ENCODE assay signal across 13 cellular contexts in the genomic region with DNA sequence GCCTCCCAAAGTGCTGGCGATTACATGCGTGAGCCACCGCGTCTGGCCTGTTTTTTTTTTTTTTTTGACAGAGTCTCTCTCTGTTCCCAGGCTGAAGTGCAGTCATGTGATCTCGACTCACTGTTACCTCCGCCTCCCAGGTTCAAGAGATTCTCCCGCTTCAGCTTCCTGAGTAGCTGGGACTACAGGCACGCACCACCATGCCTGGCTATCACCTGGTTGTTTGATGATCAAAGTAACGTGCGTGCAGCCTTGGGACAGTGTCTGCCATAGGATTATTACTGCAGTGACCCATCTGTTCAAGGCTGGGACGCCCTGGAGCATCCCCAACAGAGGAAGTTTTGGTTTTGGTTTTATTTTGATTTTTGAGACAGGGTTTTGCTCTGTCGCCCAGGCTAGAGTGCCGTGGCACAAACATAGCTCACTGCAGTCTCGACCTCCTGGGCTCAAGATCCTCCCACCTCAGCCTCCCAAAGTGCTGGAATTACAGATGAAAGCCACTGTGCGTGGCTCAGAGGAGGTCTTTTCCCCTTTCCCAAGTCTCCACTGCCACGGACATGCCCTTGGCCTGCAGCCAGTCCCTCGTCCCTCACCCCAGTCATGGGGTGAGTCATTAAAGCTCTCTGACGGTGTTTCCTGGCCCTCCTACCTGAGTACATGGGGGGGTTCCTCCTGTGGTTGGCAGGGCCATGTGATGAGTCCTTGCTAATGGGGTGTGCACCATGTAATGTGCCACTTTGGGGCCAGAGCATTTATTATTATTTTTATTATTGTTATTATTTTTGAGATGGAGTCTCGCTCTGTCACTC.
DNase-seq lines count a peak whose midpoint lies in the region; FAIRE-seq and TF ChIP-seq lines count a peak whose summit lies in the region.
"Had no signal": no experiment of that assay in that cellular context is flagged by ENCODE, and none has a peak within 500 bp of the region (broad histone marks: within the 10 kb centered on the region; RNA-seq: fewer than 3 reads in every experiment).

No MANE protein-coding gene starts in this region.

- no peak overlapping the region for H4K91ac ChIP-seq in neuronal stem cell (ENCODE audit: low read depth, low read length, poor library complexity)

- peak overlapping the region; percentile 67 for H3K4me2 ChIP-seq in OCI-LY3 (ENCODE audit: low read length)
- peak overlapping the region; percentile 14 for H3K4me2 ChIP-seq in neuronal stem cell (ENCODE audit: insufficient read depth, low read length, poor library complexity, severe bottlenecking)

- peaks cover 18% of the 10 kb centered on the region for H3K4me1 Mint-ChIP-seq in activated T-helper 1 cell treated with anti-CD3 and anti-CD28 coated beads, Interleukin-12 subunit alpha, Interleukin-12 subunit beta, Interleukin-2, Interleukin-4 antibody, amounts not matched to agents 30 ng/mL and 10 ng/mL and 1 ng/mL, durations not matched to agents 14 hours and 24 hours and 36 hours (ENCODE audit: low read depth)

- no peaks in the 10 kb centered on the region for H3K9me3 ChIP-seq in OCI-LY3 (ENCODE audit: insufficient read depth, low read length)
- H3K9me3 ChIP-seq in neuronal stem cell (replicated peaks in 1 of 2; ENCODE audit: control insufficient read depth in 2 of 2, insufficient read depth in 1 of 2, low read depth in 1 of 2, low read length in 2 of 2) = peaks cover 0 to 2% of the 10 kb centered on the region in 2 donors
- H3K9me3 ChIP-seq in esophagus muscularis mucosa = peaks cover 0 to 7% (median 3%) of the 10 kb centered on the region in 4 donors
- H3K9me3 ChIP-seq: adrenal gland, testis had no signal

- H3K36me3 Mint-ChIP-seq in activated T-helper 1 cell treated with anti-CD3 and anti-CD28 coated beads, Interleukin-12 subunit alpha, Interleukin-12 subunit beta, Interleukin-2, Interleukin-4 antibody, amounts not matched to agents 30 ng/mL and 10 ng/mL and 1 ng/mL, durations not matched to agents 14 hours and 24 hours and 36 hours (ENCODE audit: low read depth) = no peaks in the 10 kb centered on the region

- peak overlapping the region; percentile 71 for H3K4me3 Mint-ChIP-seq in activated T-helper 1 cell treated with anti-CD3 and anti-CD28 coated beads, Interleukin-12 subunit alpha, Interleukin-12 subunit beta, Interleukin-2, Interleukin-4 antibody, amounts not matched to agents 30 ng/mL and 10 ng/mL and 1 ng/mL, durations not matched to agents 14 hours and 24 hours and 36 hours

- no peak overlapping the region for H4K8ac ChIP-seq in neuronal stem cell (ENCODE audit: low read depth, low read length)

- H3K9ac ChIP-seq in OCI-LY3 (ENCODE audit: low read length) (peak overlapping the region; percentile 12; the same call in 1 of the 2 replicates), neuronal stem cell (ENCODE audit: low read depth, low read length, poor library complexity) (peak overlapping the region; percentile 16)

- H3K27me3 Mint-ChIP-seq in activated T-helper 1 cell treated with anti-CD3 and anti-CD28 coated beads, Interleukin-12 subunit alpha, Interleukin-12 subunit beta, Interleukin-2, Interleukin-4 antibody, amounts not matched to agents 30 ng/mL and 10 ng/mL and 1 ng/mL, durations not matched to agents 14 hours and 24 hours and 36 hours (ENCODE audit: insufficient read depth) = no peaks in the 10 kb centered on the region

- TF ChIP-seq POLR2A in esophagus muscularis mucosa (IDR thresholded peaks at IDR 0.05; ENCODE audit: low read depth) = no peak

- no peak overlapping the region for H3K14ac ChIP-seq in neuronal stem cell (ENCODE audit: low read length)

- no CpG with 5 or more reads among the region's 19 CpGs for WGBS in neuronal stem cell (ENCODE audit: extremely low coverage in 2 of 2, insufficient read length in 2 of 2, insufficient replicate concordance in 1 of 2), 2 donors
- WGBS in esophagus muscularis mucosa = 72% methylated on average over 19 of the region's 19 CpGs

- peaks cover 1% of the 10 kb centered on the region for H3K79me1 ChIP-seq in neuronal stem cell (ENCODE audit: low read depth, low read length)

- H2BK120ac ChIP-seq in neuronal stem cell (ENCODE audit: low read depth, low read length) = no peak overlapping the region

- in situ Hi-C loops in GM13977 (cut with MboI; ENCODE audit: low pct_unique_long_range_greater_than_20kb, low sequenced_read_pairs, unreplicated experiment) = no loop called here

- no peak overlapping the region for H2AK5ac ChIP-seq in neuronal stem cell (ENCODE audit: low read depth, low read length)

- no peak overlapping the region for H3K18ac ChIP-seq in neuronal stem cell (ENCODE audit: low read length)

- no peak overlapping the region for H3K4ac ChIP-seq in neuronal stem cell (ENCODE audit: low read length)

- peak overlapping the region; percentile 54 for H3K4me3 ChIP-seq in OCI-LY3 (ENCODE audit: low read length)
- H3K4me3 ChIP-seq in neuronal stem cell (ENCODE audit: low read length in 2 of 2) = no peak overlapping the region
- no peak overlapping the region for H3K4me3 ChIP-seq in esophagus muscularis mucosa
- H3K4me3 ChIP-seq: adrenal gland, skin epidermis, testis had no signal

- no peak overlapping the region for H2BK5ac ChIP-seq in neuronal stem cell (ENCODE audit: low read length)

- H3K4me1 ChIP-seq in OCI-LY3 (ENCODE audit: low read length) (peaks cover 15% of the 10 kb centered on the region), neuronal stem cell (ENCODE audit: control insufficient read depth in 2 of 2, insufficient read depth in 1 of 2, low read depth in 1 of 2, low read length in 2 of 2) (peaks cover 4 to 9% of the 10 kb centered on the region in 2 donors), esophagus muscularis mucosa (no peaks in the 10 kb centered on the region)
- H3K4me1 ChIP-seq: adrenal gland, testis had no signal

- no peak for DNase-seq in GM18507 (ENCODE audit: extremely low spot score, insufficient read length, low read depth)
- DNase-seq in activated T-helper 1 cell treated with anti-CD3 and anti-CD28 coated beads, Interleukin-12 subunit alpha, Interleukin-12 subunit beta, Interleukin-2, Interleukin-4 antibody, amounts not matched to agents 30 ng/mL and 10 ng/mL and 1 ng/mL, durations not matched to agents 14 hours and 24 hours and 36 hours (ENCODE audit: low spot score) = no peak
- no peak for DNase-seq in neuronal stem cell (ENCODE audit: low spot score)
- DNase-seq in GM13977 (ENCODE audit: low spot score) = no peak
- no peak for DNase-seq in frontal cortex (ENCODE audit: low spot score in 2 of 2)
- DNase-seq in COLO829 (ENCODE audit: low spot score) = no peak
- no peak for DNase-seq in esophagus muscularis mucosa (ENCODE audit: extremely low spot score)
- DNase-seq: mesendoderm, NCI-H1930, testis had no signal

- H3K9me3 Mint-ChIP-seq in activated T-helper 1 cell treated with anti-CD3 and anti-CD28 coated beads, Interleukin-12 subunit alpha, Interleukin-12 subunit beta, Interleukin-2, Interleukin-4 antibody, amounts not matched to agents 30 ng/mL and 10 ng/mL and 1 ng/mL, durations not matched to agents 14 hours and 24 hours and 36 hours = no peaks in the 10 kb centered on the region

- H3K27me3 ChIP-seq in OCI-LY3 (ENCODE audit: low read depth, low read length) = peaks cover 21% of the 10 kb centered on the region
- H3K27me3 ChIP-seq in neuronal stem cell (ENCODE audit: control insufficient read depth in 3 of 3, insufficient read depth in 3 of 3, low read depth in 1 of 3, low read length in 3 of 3) = no peaks in the 10 kb centered on the region
- H3K27me3 ChIP-seq in esophagus muscularis mucosa = no peaks in the 10 kb centered on the region
- H3K27me3 ChIP-seq: adrenal gland, testis had no signal

- H4K20me1 ChIP-seq in OCI-LY3 (ENCODE audit: insufficient read depth, low read length) = no peaks in the 10 kb centered on the region

- intact Hi-C loops in activated T-helper 1 cell treated with anti-CD3 and anti-CD28 coated beads, Interleukin-12 subunit alpha, Interleukin-12 subunit beta, Interleukin-2, Interleukin-4 antibody, amounts not matched to agents 30 ng/mL and 10 ng/mL and 1 ng/mL, durations not matched to agents 14 hours and 24 hours and 36 hours (cut with micrococcal nuclease) = no loop called here
- intact Hi-C loops in esophagus muscularis mucosa (cut with DNase I) = no loop called here

- H3K27ac ChIP-seq in OCI-LY3 (ENCODE audit: low read length) (no peak overlapping the region), neuronal stem cell (replicated peaks; ENCODE audit: low read length) (no peak overlapping the region), esophagus muscularis mucosa (replicated peaks in 1 of 4) (no peak overlapping the region)
- H3K27ac ChIP-seq: adrenal gland, testis had no signal

- no peak for TF ChIP-seq EP300 in esophagus muscularis mucosa (IDR thresholded peaks at IDR 0.05)

- H3K36me3 ChIP-seq in OCI-LY3 (replicated peaks; ENCODE audit: low read depth, low read length) = no peaks in the 10 kb centered on the region
- peaks cover 0 to 4% of the 10 kb centered on the region in 2 donors for H3K36me3 ChIP-seq in neuronal stem cell (replicated peaks in 1 of 2; ENCODE audit: control insufficient read depth in 2 of 2, insufficient read depth in 2 of 2, low read length in 2 of 2)
- H3K36me3 ChIP-seq in esophagus muscularis mucosa = no peaks in the 10 kb centered on the region
- H3K36me3 ChIP-seq: adrenal gland had no signal

- H2AFZ ChIP-seq in OCI-LY3 (ENCODE audit: low read depth, low read length) (peak overlapping the region; percentile 51; the same call in 1 of the 2 replicates), neuronal stem cell (ENCODE audit: low read length) (no peak overlapping the region)

- TF ChIP-seq CTCF in OCI-LY3 (IDR thresholded peaks at IDR 0.05; ENCODE audit: low read depth, low read length) = no peak
- no peak for TF ChIP-seq CTCF in GM13977 (IDR thresholded peaks at IDR 0.05; ENCODE audit: extremely low read depth, insufficient read depth, missing control alignments)
- TF ChIP-seq CTCF in esophagus muscularis mucosa (IDR thresholded peaks at IDR 0.05) = no peak

- H2BK12ac ChIP-seq in neuronal stem cell (ENCODE audit: low read length) = no peak overlapping the region

- H3K23ac ChIP-seq in neuronal stem cell (ENCODE audit: low read depth, low read length, poor library complexity) = no peak overlapping the region

- H3K79me2 ChIP-seq in OCI-LY3 (ENCODE audit: low read length) = no peaks in the 10 kb centered on the region

- H3K27ac Mint-ChIP-seq in activated T-helper 1 cell treated with anti-CD3 and anti-CD28 coated beads, Interleukin-12 subunit alpha, Interleukin-12 subunit beta, Interleukin-2, Interleukin-4 antibody, amounts not matched to agents 30 ng/mL and 10 ng/mL and 1 ng/mL, durations not matched to agents 14 hours and 24 hours and 36 hours = peak overlapping the region; percentile 74

- no peak overlapping the region for H2BK15ac ChIP-seq in neuronal stem cell (ENCODE audit: low read length)

- FAIRE-seq in GM18507 (lab: Jason Lieb, UNC) (peak; percentile 74), frontal cortex (lab: Jason Lieb, UNC) (no peak)
